8 cellular contexts compared by ENCODE assay signal in the genomic region with DNA sequence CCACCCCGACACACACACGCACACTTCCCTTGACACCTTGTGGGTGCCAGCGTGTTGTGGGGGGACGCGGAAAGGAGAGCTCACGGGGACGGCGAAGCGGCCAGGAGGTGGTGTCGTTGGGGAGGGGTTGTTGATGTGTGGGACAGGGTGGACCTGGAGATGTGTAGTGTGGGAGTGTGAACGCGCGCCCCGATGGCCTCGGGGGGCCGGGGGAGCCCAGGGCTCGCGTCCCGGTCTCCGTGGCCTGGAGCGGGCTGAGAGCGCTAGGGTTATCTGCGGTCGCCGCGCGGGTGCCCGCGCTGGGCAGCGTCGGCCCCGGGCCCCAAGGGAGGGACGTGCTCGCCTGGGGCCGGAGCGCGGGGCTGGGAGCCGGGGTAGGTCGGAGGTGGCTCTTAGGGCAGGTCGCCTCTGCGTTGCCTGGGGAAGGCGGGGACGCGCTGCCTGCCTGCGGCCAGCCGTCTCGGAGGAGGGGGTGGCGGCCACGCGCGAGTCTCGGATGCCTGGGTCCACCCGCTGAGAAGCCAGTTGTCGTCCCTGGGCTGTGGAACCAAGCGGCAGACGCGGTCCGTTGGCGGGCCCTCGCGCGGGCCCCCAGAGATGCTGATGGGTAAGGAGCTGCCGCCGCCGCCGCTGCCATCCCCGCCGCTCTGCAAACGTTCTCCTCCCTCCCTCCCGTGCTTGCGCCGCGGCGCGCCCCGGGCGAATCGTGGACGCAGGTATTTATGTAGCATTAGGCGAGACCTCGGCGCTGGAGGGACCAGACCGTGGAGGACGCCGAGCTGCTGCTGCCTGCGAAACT. TPM values are rescaled to one million over a fixed set of nuclear protein-coding genes. Genes with fewer than 3 reads are reported as not detected.
DNase-seq lines count a peak whose midpoint lies in the region; ATAC-seq and TF ChIP-seq lines count a peak whose summit lies in the region.

No MANE protein-coding gene starts in this region.

- TF ChIP-seq POLR2A in adrenal gland (IDR thresholded peaks at IDR 0.05): no peak

- H3K36me3 ChIP-seq in adrenal gland (replicated peaks in 1 of 2) (no peaks in the 10 kb centered on the region), iPS-15b (ENCODE audit: control insufficient read depth, insufficient read depth, low read length) (no peaks in the 10 kb centered on the region), skeletal muscle satellite cell (ENCODE audit: insufficient read depth, low read length) (no peaks in the 10 kb centered on the region)

- DNase-seq in GM10266 (ENCODE audit: extremely low spot score) (peak; percentile 47), NCI-H1105 (lab: John Stamatoyannopoulos, UW) (peak; percentile 30), adrenal gland (peak; percentile 33 to 75 (median 42)), NCI-H128 (lab: John Stamatoyannopoulos, UW; ENCODE audit: unreplicated experiment) (no peak), DMS79 treated with DMSO at 0.1 percent for 48 hours (lab: John Stamatoyannopoulos, UW) (no peak)

- peak overlapping the region; percentile 96 for H3K4me2 ChIP-seq in skeletal muscle satellite cell (ENCODE audit: low read length)

- intact Hi-C loops in adrenal gland (cut with DNase I): no loop called here

- H3K4me3 ChIP-seq in adrenal gland (peak overlapping the region; percentile 28 to 88 (median 48)), iPS-15b (ENCODE audit: low read depth, low read length) (peak overlapping the region; percentile 77), skeletal muscle satellite cell (ENCODE audit: low read length) (peak overlapping the region; percentile 82)

- no peak for ATAC-seq in HG02623 (IDR thresholded peaks at IDR 0.05; ENCODE audit: unreplicated experiment)

- WGBS in adrenal gland, 4 donors: 1% methylated on average over 37 to 86 of the region's 86 CpGs

- peak overlapping the region in 2 of 5 donors; percentile 76 to 92 for H3K27ac ChIP-seq in adrenal gland

- no peak overlapping the region for H3K9ac ChIP-seq in iPS-15b (ENCODE audit: low read depth, low read length)
- H3K9ac ChIP-seq in skeletal muscle satellite cell (ENCODE audit: low read depth, low read length): peak overlapping the region; percentile 79

- peaks cover 0 to 20% of the 10 kb centered on the region in 2 donors for H3K4me1 ChIP-seq in adrenal gland (replicated peaks in 1 of 2)
- no peaks in the 10 kb centered on the region for H3K4me1 ChIP-seq in iPS-15b (ENCODE audit: control insufficient read depth, insufficient read depth, low read length)
- H3K4me1 ChIP-seq in skeletal muscle satellite cell (ENCODE audit: control insufficient read depth, insufficient read depth, low read length): peaks cover 18% of the 10 kb centered on the region

- H3K9me3 ChIP-seq in adrenal gland (replicated peaks in 1 of 3) (no peaks in the 10 kb centered on the region), iPS-15b (ENCODE audit: control insufficient read depth, insufficient read depth, low read length) (no peaks in the 10 kb centered on the region), skeletal muscle satellite cell (replicated peaks; ENCODE audit: low read length) (no peaks in the 10 kb centered on the region)

- no peaks in the 10 kb centered on the region for H3K27me3 ChIP-seq in adrenal gland
- peaks cover 56% of the 10 kb centered on the region for H3K27me3 ChIP-seq in iPS-15b (ENCODE audit: control insufficient read depth, insufficient read depth, low read length)
- H3K27me3 ChIP-seq in skeletal muscle satellite cell (ENCODE audit: control insufficient read depth, insufficient read depth, low read length): no peaks in the 10 kb centered on the region

- no peak for TF ChIP-seq CTCF in GM10266 (IDR thresholded peaks at IDR 0.05; ENCODE audit: control insufficient read depth, insufficient read depth, low read depth, missing control alignments)
- no peak for TF ChIP-seq CTCF in adrenal gland (IDR thresholded peaks at IDR 0.05)

RNA-seq across cellular contexts. Expression of a gene that starts 1.6 kb away (rescaled TPM):
- total RNA-seq in adrenal gland: 10 to 100 TPM; 14.1 to 24.5 (median 18.0) TPM
- 10 to 100 TPM in 1 of 3 donors, 1 to 10 TPM in 2; 8.5 to 10.9 (median 8.8) TPM for polyA plus RNA-seq in adrenal gland
- total RNA-seq in skeletal muscle satellite cell (2012; rRNA removed): 7.6 and 12.7 TPM in 2 replicates

Comparison
In these comparisons a context has a peak if more than half of its experiments do, and no peak if none do; other contexts are left out.
1. DNase-seq: peak in GM10266 (single experiment), NCI-H1105 (single experiment) and adrenal gland (7 of 7); none in NCI-H128 (single experiment) and DMS79 treated with DMSO at 0.1 percent for 48 hours (single experiment).
2. Peak in every context shown above with its lines, with median percentiles within 50 percentile points of each other: H3K4me3 ChIP-seq.